10 cellular contexts compared by ENCODE assay signal in genomic region chr12:16350682-16351081, GRCh38. TPM values are rescaled to one million over a fixed set of nuclear protein-coding genes. Genes with fewer than 3 reads are reported as not detected.
DNase-seq lines count a peak whose midpoint lies in the region; ATAC-seq and TF ChIP-seq lines count a peak whose summit lies in the region.
"Had no signal": no experiment of that assay in that cellular context is flagged by ENCODE, and none has a peak within 500 bp of the region (broad histone marks: within the 10 kb centered on the region; RNA-seq: fewer than 3 reads in every experiment).

No MANE protein-coding gene starts in this region.

- H3K36me3 Mint-ChIP-seq in CD8-positive, alpha-beta memory T cell, result no peaks in the 10 kb centered on the region
- H3K36me3 Mint-ChIP-seq: memory B cell had no signal

- peak overlapping the region; percentile 12; the same call in 1 of the 2 replicates for H3K4me3 ChIP-seq in HL-60 (replicated peaks; ENCODE audit: insufficient read depth, low read length)
- H3K4me3 ChIP-seq in body of pancreas, result no peak overlapping the region
- peak overlapping the region in 1 of 2 donors; percentile 56 for H3K4me3 ChIP-seq in left lung
- no peak overlapping the region for H3K4me3 ChIP-seq in CD8-positive, alpha-beta memory T cell (ENCODE audit: low read length)

- CTCF ChIA-PET in CD8-positive, alpha-beta memory T cell (lab: Charles Lee), result no interaction called here

- TF ChIP-seq POLR2A in body of pancreas (IDR thresholded peaks at IDR 0.05), result no peak

- ATAC-seq in body of pancreas, result peak; percentile 16
- ATAC-seq in left lung, result peak; percentile 41
- no peak for ATAC-seq in GM21367 (IDR thresholded peaks at IDR 0.05; ENCODE audit: unreplicated experiment)

- H3K4me1 Mint-ChIP-seq in CD8-positive, alpha-beta memory T cell, result no peaks in the 10 kb centered on the region
- H3K4me1 Mint-ChIP-seq: memory B cell had no signal

- TF ChIP-seq CTCF in HL-60 (IDR thresholded peaks at IDR 0.05; ENCODE audit: insufficient read depth, low read length) (no peak), body of pancreas (IDR thresholded peaks at IDR 0.05) (no peak), left lung (IDR thresholded peaks at IDR 0.05) (no peak)

- H3K27me3 ChIP-seq in HL-60 (ENCODE audit: insufficient read depth, poor library complexity, severe bottlenecking) (no peaks in the 10 kb centered on the region), body of pancreas (no peaks in the 10 kb centered on the region), left lung (no peaks in the 10 kb centered on the region)
- H3K27me3 ChIP-seq in CD8-positive, alpha-beta memory T cell (ENCODE audit: insufficient read depth, low read length, poor library complexity, severe bottlenecking), result no peaks in the 10 kb centered on the region

- no peak overlapping the region for H3K27ac Mint-ChIP-seq in CD8-positive, alpha-beta memory T cell
- H3K27ac Mint-ChIP-seq: memory B cell had no signal

- intact Hi-C loops in body of pancreas (cut with DNase I) (no loop called here), left lung (cut with DNase I) (no loop called here)

- H3K4me1 ChIP-seq in body of pancreas, result peaks cover 35% of the 10 kb centered on the region
- peaks cover 3 to 64% of the 10 kb centered on the region in 2 donors for H3K4me1 ChIP-seq in left lung
- no peaks in the 10 kb centered on the region for H3K4me1 ChIP-seq in CD8-positive, alpha-beta memory T cell (ENCODE audit: insufficient read depth, low read length)

- H3K9me3 ChIP-seq in body of pancreas (no peaks in the 10 kb centered on the region), left lung (no peaks in the 10 kb centered on the region)
- H3K9me3 ChIP-seq in CD8-positive, alpha-beta memory T cell (ENCODE audit: low read length), result no peaks in the 10 kb centered on the region

- DNase-seq in A172 (ENCODE audit: low spot score) (peak; percentile 62), HL-60 (ENCODE audit: low read depth in 1 of 2, low spot score in 1 of 2) (peak in 1 of 2 experiments; percentile 75), body of pancreas (peak; percentile 39 to 67 (median 64)), left lung (peak in 1 of 2 donors; percentile 57), NCI-H187 treated with DMSO at 0.1 percent for 48 hours (lab: John Stamatoyannopoulos, UW) (no peak), DMS153 (lab: John Stamatoyannopoulos, UW) (no peak)
- DNase-seq in CD8-positive, alpha-beta memory T cell, result no peak
- DNase-seq: NCI-H526 treated with DMSO at 0.1 percent for 48 hours had no signal

- peaks cover 0 to 12% (median 3%) of the 10 kb centered on the region in 5 donors for H3K9me3 Mint-ChIP-seq in CD8-positive, alpha-beta memory T cell
- H3K9me3 Mint-ChIP-seq: memory B cell had no signal

- WGBS in body of pancreas, 2 donors, result 0 to 22% methylated on average over 1 of the region's 1 CpG

- H3K36me3 ChIP-seq in body of pancreas (replicated peaks in 1 of 2; ENCODE audit: insufficient read depth in 1 of 2, low read depth in 2 of 2) (no peaks in the 10 kb centered on the region), left lung (peaks cover 0 to 12% of the 10 kb centered on the region in 2 donors)
- H3K36me3 ChIP-seq in CD8-positive, alpha-beta memory T cell (ENCODE audit: insufficient read depth, low read length), result no peaks in the 10 kb centered on the region

- POLR2A ChIA-PET in CD8-positive, alpha-beta memory T cell (lab: Charles Lee), result no interaction called here

- H3K27me3 Mint-ChIP-seq in CD8-positive, alpha-beta memory T cell, result peaks cover 0 to 5% of the 10 kb centered on the region in 2 donors

- H3K27ac ChIP-seq in HL-60 (replicated peaks) (peak overlapping the region; percentile 95), body of pancreas (peak overlapping the region in 1 of 4 donors; percentile 37), left lung (peak overlapping the region; percentile 49 to 85)
- H3K27ac ChIP-seq in CD8-positive, alpha-beta memory T cell (ENCODE audit: low read depth, low read length), result no peak overlapping the region

- no peak overlapping the region for H3K4me3 Mint-ChIP-seq in CD8-positive, alpha-beta memory T cell
- H3K4me3 Mint-ChIP-seq: memory B cell had no signal

RNA-seq across cellular contexts. Expression of gene MGST1, which starts 3.2 kb away (rescaled TPM):
- total RNA-seq in A172 (2014; rRNA removed; shearing (Covaris generic)), result 8.1 and 11.4 TPM in 2 replicates
- total RNA-seq in body of pancreas (100 to 1,000 TPM; 120 to 132 TPM), left lung (100 to 1,000 TPM; 485 to 679 TPM)
- under 1 TPM; 0.24 to 0.33 TPM for total RNA-seq in CD8-positive, alpha-beta memory T cell
- polyA plus RNA-seq in CD8-positive, alpha-beta memory T cell, result not detected

Comparison
In these comparisons a context has a peak if more than half of its experiments do, and no peak if none do; other contexts are left out.
1. DNase-seq: peak in A172 (single experiment) and body of pancreas (4 of 4); none in CD8-positive, alpha-beta memory T cell (0 of 5), NCI-H187 treated with DMSO at 0.1 percent for 48 hours (single experiment) and DMS153 (single experiment).